8 cellular contexts compared by ENCODE assay signal in genomic region chrX:119398587-119398973, GRCh38. TPM values are rescaled to one million over a fixed set of nuclear protein-coding genes. Genes with fewer than 3 reads are reported as not detected.
DNase-seq lines count a peak whose midpoint lies in the region; ATAC-seq, FAIRE-seq and TF ChIP-seq lines count a peak whose summit lies in the region.

No MANE protein-coding gene starts in this region.

- H3K36me3 ChIP-seq in BLaER1 (no peaks in the 10 kb centered on the region), keratinocyte (ENCODE audit: control insufficient read depth in 2 of 2, extremely low read depth in 1 of 2, insufficient read depth in 2 of 2, low read length in 2 of 2) (no peaks in the 10 kb centered on the region), tibial nerve (no peaks in the 10 kb centered on the region)

- dilution Hi-C loops in keratinocyte (cut with MboI; ENCODE audit: extremely low pct_ligation_motif_present, low sequenced_read_pairs): no loop called here

- H3K4me2 ChIP-seq in BLaER1 (peak overlapping the region; percentile 72), keratinocyte (ENCODE audit: control insufficient read depth, extremely low read depth, insufficient read depth, low read depth, low read length) (peak overlapping the region; percentile 39)

- H3K4me1 ChIP-seq in BLaER1: peaks cover 17% of the 10 kb centered on the region; the same call in 1 of the 2 replicates
- H3K4me1 ChIP-seq in keratinocyte (ENCODE audit: control insufficient read depth, extremely low read depth, insufficient read depth, low read length): peaks cover 18% of the 10 kb centered on the region
- peaks cover 0 to 16% (median 0%) of the 10 kb centered on the region in 4 donors for H3K4me1 ChIP-seq in tibial nerve

- H3K27ac Mint-ChIP-seq in activated naive CD8-positive, alpha-beta T cell treated with anti-CD3 and anti-CD28 coated beads for 36 hours: peak overlapping the region; percentile 82

- H3K4me3 ChIP-seq in BLaER1 (peak overlapping the region; percentile 69), keratinocyte (ENCODE audit: control insufficient read depth in 2 of 3, extremely low read depth in 1 of 3, insufficient read depth in 2 of 3, low read depth in 1 of 3, low read length in 3 of 3) (peak overlapping the region in 2 of 3 experiments; percentile 32 to 68), tibial nerve (peak overlapping the region; percentile 44 to 83 (median 68))

- WGBS in tibial nerve, 2 donors: 0 to 33% methylated on average over 3 of the region's 3 CpGs

- no peaks in the 10 kb centered on the region for H3K9me3 Mint-ChIP-seq in activated naive CD8-positive, alpha-beta T cell treated with anti-CD3 and anti-CD28 coated beads for 36 hours

- DNase-seq in activated naive CD8-positive, alpha-beta T cell treated with anti-CD3 and anti-CD28 coated beads for 36 hours: no peak
- DNase-seq in keratinocyte (ENCODE audit: low read depth, low spot score) (no peak), tibial nerve (ENCODE audit: low spot score in 2 of 2) (no peak), islet precursor cell (no peak), NCI-H187 (lab: John Stamatoyannopoulos, UW) (no peak)

- H3K9ac ChIP-seq in BLaER1 (peak overlapping the region; percentile 79), keratinocyte (ENCODE audit: control insufficient read depth, extremely low read depth, insufficient read depth, low read length) (peak overlapping the region; percentile 69)

- H3K9me1 ChIP-seq in keratinocyte (ENCODE audit: control insufficient read depth, extremely low read depth, insufficient read depth, low read length): no peaks in the 10 kb centered on the region

- H3K27me3 ChIP-seq in BLaER1: no peaks in the 10 kb centered on the region
- H3K27me3 ChIP-seq in keratinocyte (ENCODE audit: control insufficient read depth, extremely low read depth, insufficient read depth, low read length): no peaks in the 10 kb centered on the region
- no peaks in the 10 kb centered on the region for H3K27me3 ChIP-seq in tibial nerve

- no peak for FAIRE-seq in keratinocyte (lab: Jason Lieb, UNC)

- peak overlapping the region; percentile 12 for H2AFZ ChIP-seq in keratinocyte (ENCODE audit: control insufficient read depth, low read length)

- no peaks in the 10 kb centered on the region for H3K36me3 Mint-ChIP-seq in activated naive CD8-positive, alpha-beta T cell treated with anti-CD3 and anti-CD28 coated beads for 36 hours

- H4K20me1 ChIP-seq in BLaER1 (no peaks in the 10 kb centered on the region), keratinocyte (ENCODE audit: control insufficient read depth, extremely low read depth, insufficient read depth, low read length) (no peaks in the 10 kb centered on the region)

- peak overlapping the region; percentile 81 for H3K27ac ChIP-seq in BLaER1
- peak overlapping the region; percentile 29 for H3K27ac ChIP-seq in keratinocyte (ENCODE audit: control insufficient read depth, insufficient read depth, low read length)
- peak overlapping the region; percentile 49 to 93 (median 88) for H3K27ac ChIP-seq in tibial nerve

- H3K4me3 Mint-ChIP-seq in activated naive CD8-positive, alpha-beta T cell treated with anti-CD3 and anti-CD28 coated beads for 36 hours: peak overlapping the region; percentile 85

- TF ChIP-seq EP300 in tibial nerve (IDR thresholded peaks at IDR 0.05): no peak

- no peak for TF ChIP-seq POLR2A in tibial nerve (IDR thresholded peaks at IDR 0.05)

- TF ChIP-seq CTCF in keratinocyte (optimal IDR thresholded peaks at IDR 0.05 in 1 of 3, IDR thresholded peaks at IDR 0.05 in 1 of 3, conservative IDR thresholded peaks at IDR 0.05 in 1 of 3; ENCODE audit: extremely low read depth in 1 of 3, insufficient read depth in 2 of 3, low read length in 3 of 3) (no peak), tibial nerve (IDR thresholded peaks at IDR 0.05) (no peak)

- H3K4me1 Mint-ChIP-seq in activated naive CD8-positive, alpha-beta T cell treated with anti-CD3 and anti-CD28 coated beads for 36 hours: peaks cover 22% of the 10 kb centered on the region

- H3K9me3 ChIP-seq in BLaER1 (no peaks in the 10 kb centered on the region), keratinocyte (ENCODE audit: control insufficient read depth, low read depth, low read length) (no peaks in the 10 kb centered on the region), tibial nerve (no peaks in the 10 kb centered on the region)

- H3K27me3 Mint-ChIP-seq in activated naive CD8-positive, alpha-beta T cell treated with anti-CD3 and anti-CD28 coated beads for 36 hours: no peaks in the 10 kb centered on the region

- ATAC-seq in HG02642 (IDR thresholded peaks at IDR 0.05; ENCODE audit: poor library complexity, unreplicated experiment) (peak; percentile 17), GM19397 (IDR thresholded peaks at IDR 0.05; ENCODE audit: unreplicated experiment) (no peak)

- H3K79me2 ChIP-seq in keratinocyte (ENCODE audit: control insufficient read depth, insufficient read depth, low read length): peaks cover 36% of the 10 kb centered on the region

RNA-seq across cellular contexts. Expression of gene SLC25A43, which starts 0.6 kb away (rescaled TPM):
- total RNA-seq in activated naive CD8-positive, alpha-beta T cell treated with anti-CD3 and anti-CD28 coated beads for 36 hours: 1 to 10 TPM; 4.9 to 5.9 TPM
- 10.3 to 29.5 TPM (median 23.0 TPM) in 3 replicates for polyA plus RNA-seq in keratinocyte
- 2.4 TPM for polyA plus RNA-seq in keratinocyte (2011; ENCODE audit: low read depth)
- polyA plus RNA-seq in keratinocyte (2011; cell fraction: cytosol; rRNA removed): 16.9 and 26.4 TPM in 2 replicates
- 18.0 and 19.4 TPM in 2 replicates for polyA plus RNA-seq in keratinocyte (2011; cell fraction: nucleus; rRNA removed)
- polyA plus RNA-seq in keratinocyte (2012; ENCODE audit: low replicate concordance): 10.5 and 18.9 TPM in 2 replicates
- 7.0 to 23.7 TPM (median 10.2 TPM) in 3 replicates for polyA minus RNA-seq in keratinocyte
- 10.0 TPM for polyA minus RNA-seq in keratinocyte (2011; cell fraction: cytosol; rRNA and poly(A)+ RNA removed)
- 5.7 and 7.1 TPM in 2 replicates for polyA minus RNA-seq in keratinocyte (2011; cell fraction: nucleus; rRNA and poly(A)+ RNA removed)
- 10 to 100 TPM; 37.8 to 46.8 (median 45.5) TPM for total RNA-seq in tibial nerve

Comparison
In these comparisons a context has a peak if more than half of its experiments do, and no peak if none do; other contexts are left out.
1. H3K27ac ChIP-seq: peak in every context shown above with its lines; median percentile 88 in tibial nerve; 81 in BLaER1; 29 in keratinocyte.
2. RNA of gene SLC25A43, which starts 0.6 kb away (total RNA-seq): 37.8 to 46.8 TPM in tibial nerve; 4.9 to 5.9 TPM in activated naive CD8-positive, alpha-beta T cell treated with anti-CD3 and anti-CD28 coated beads for 36 hours; every median in the first group is over 4 times any median in the second.
3. Peak in every context shown above with its lines, with median percentiles within 50 percentile points of each other: H3K4me3 ChIP-seq.